In genomic region chr22:42654696-42655095, GRCh38 we compare ENCODE assay signal across 16 cellular contexts. TPM values are rescaled to one million over a fixed set of nuclear protein-coding genes. Genes with fewer than 3 reads are reported as not detected.
"Had no signal": no experiment of that assay in that cellular context is flagged by ENCODE, and none has a peak within 500 bp of the region (broad histone marks: within the 10 kb centered on the region; RNA-seq: fewer than 3 reads in every experiment).

No MANE protein-coding gene starts in this region.

- H3K4me2 ChIP-seq: SK-N-SH had no signal

- H3K27ac Mint-ChIP-seq: activated CD8-positive, alpha-beta T cell treated with anti-CD3 and anti-CD28 coated beads for 36 hours; activated naive CD4-positive, alpha-beta T cell treated with anti-CD3 and anti-CD28 coated beads, Interleukin-2, amount 50 U/mL, for 24 hours; T-cell had no signal

- DNase-seq: activated CD8-positive, alpha-beta T cell treated with anti-CD3 and anti-CD28 coated beads for 36 hours; activated effector memory CD4-positive, alpha-beta T cell treated with anti-CD3 and anti-CD28 coated beads, Interleukin-2, amount 50 U/mL, for 16 hours; activated T-cell treated with anti-CD3 and anti-CD28 coated beads, Interleukin-2, amount 50 U/mL, for 48 hours; erythroblast; hippocampal formation; kidney; left lung; SK-N-SH; small intestine; stimulated activated CD4-positive, alpha-beta T cell treated with anti-CD3 and anti-CD28 coated beads, Interleukin-4, amount 100 ng/mL, for 24 hours; stimulated activated naive CD8-positive, alpha-beta T cell treated with anti-CD3 and anti-CD28 coated beads, Interleukin-15, Interleukin-2, amounts not matched to agents 100 U/mL and 50 U/mL, for 24 hours; T-cell; T-helper 9 cell; upper lobe of right lung had no signal

- H3K4me3 ChIP-seq: left lung, upper lobe of right lung had no signal

- H3K9me3 Mint-ChIP-seq: activated CD8-positive, alpha-beta T cell treated with anti-CD3 and anti-CD28 coated beads for 36 hours; activated naive CD4-positive, alpha-beta T cell treated with anti-CD3 and anti-CD28 coated beads, Interleukin-2, amount 50 U/mL, for 24 hours; T-cell had no signal

- H3K9me3 ChIP-seq: left lung, neutrophil, SK-N-SH, upper lobe of right lung had no signal

- H3K27me3 ChIP-seq: left lung, neutrophil, upper lobe of right lung had no signal

- H3K36me3 Mint-ChIP-seq: activated naive CD4-positive, alpha-beta T cell treated with anti-CD3 and anti-CD28 coated beads, Interleukin-2, amount 50 U/mL, for 24 hours; T-cell had no signal

- H3K9me2 ChIP-seq: SK-N-SH had no signal

- H3K4me3 Mint-ChIP-seq: activated CD8-positive, alpha-beta T cell treated with anti-CD3 and anti-CD28 coated beads for 36 hours; activated naive CD4-positive, alpha-beta T cell treated with anti-CD3 and anti-CD28 coated beads, Interleukin-2, amount 50 U/mL, for 24 hours; T-cell had no signal

- ATAC-seq: activated CD8-positive, alpha-beta T cell treated with anti-CD3 and anti-CD28 coated beads for 36 hours; left lung; stimulated activated naive CD8-positive, alpha-beta T cell treated with anti-CD3 and anti-CD28 coated beads, Interleukin-15, Interleukin-2, amounts not matched to agents 100 U/mL and 50 U/mL, for 24 hours; T-cell; upper lobe of right lung had no signal

- H3K27ac ChIP-seq: left lung, neutrophil, upper lobe of right lung had no signal

- H3K4me1 Mint-ChIP-seq: activated naive CD4-positive, alpha-beta T cell treated with anti-CD3 and anti-CD28 coated beads, Interleukin-2, amount 50 U/mL, for 24 hours had no signal

- H3K36me3 ChIP-seq: left lung, neutrophil, upper lobe of right lung had no signal

- H3K4me1 ChIP-seq: upper lobe of right lung had no signal

- H3K27me3 Mint-ChIP-seq: activated CD8-positive, alpha-beta T cell treated with anti-CD3 and anti-CD28 coated beads for 36 hours; activated naive CD4-positive, alpha-beta T cell treated with anti-CD3 and anti-CD28 coated beads, Interleukin-2, amount 50 U/mL, for 24 hours had no signal

RNA-seq across cellular contexts. Expression of gene ATP5MGL, which starts 14.3 kb away (rescaled TPM):
- polyA plus RNA-seq: SK-N-SH had no signal
